31 cellular contexts compared by ENCODE assay signal in the genomic region with DNA sequence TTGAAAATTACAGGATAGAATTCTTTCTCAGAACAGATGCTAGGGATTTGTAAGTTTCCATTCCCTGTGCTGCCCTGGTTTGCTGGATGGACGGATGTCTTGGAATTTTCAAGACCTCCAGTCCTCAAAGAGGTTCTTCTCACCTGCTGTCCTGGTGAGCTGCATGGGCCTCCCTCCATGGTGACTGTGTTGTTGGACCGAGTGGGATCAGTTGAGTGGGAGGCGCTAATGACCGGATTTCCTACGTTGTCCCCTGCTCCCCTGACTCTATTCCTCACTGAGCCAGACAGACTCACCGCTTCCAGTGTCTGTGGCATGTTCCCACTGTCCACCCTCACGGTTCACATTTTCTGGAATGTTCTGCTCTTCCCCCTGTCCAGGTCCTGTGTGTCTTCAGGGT.
"Had no signal": no experiment of that assay in that cellular context is flagged by ENCODE, and none has a peak within 500 bp of the region (broad histone marks: within the 10 kb centered on the region; RNA-seq: fewer than 3 reads in every experiment).

No MANE protein-coding gene starts in this region.

- H3K27ac Mint-ChIP-seq: activated CD4-positive, alpha-beta T cell treated with anti-CD3 and anti-CD28 coated beads, Interleukin-2, amount 10 ng/mL, durations not matched to agents 24 days and 14 days; activated CD8-positive, alpha-beta T cell treated with anti-CD3 and anti-CD28 coated beads for 36 hours; activated naive CD4-positive, alpha-beta T cell treated with anti-CD3 and anti-CD28 coated beads, Interleukin-2, amount 50 U/mL, for 24 hours; activated naive CD8-positive, alpha-beta T cell treated with anti-CD3 and anti-CD28 coated beads, Interleukin-2, amount 10 ng/mL, durations not matched to agents 7 days and 5 days; activated T-helper 2 cell treated with anti-CD3 and anti-CD28 coated beads, Interferon-gamma antibody, Interleukin-2, Interleukin-4, amounts not matched to agents 10 μg/mL and 5 μg/mL and 100 μg/mL, durations not matched to agents 14 hours and 24 hours and 36 hours had no signal

- H2AFZ ChIP-seq: PC-9 had no signal

- H3K4me1 Mint-ChIP-seq: activated CD4-positive, alpha-beta T cell treated with anti-CD3 and anti-CD28 coated beads, Interleukin-2, amount 10 ng/mL, durations not matched to agents 24 days and 14 days; activated naive CD4-positive, alpha-beta T cell treated with anti-CD3 and anti-CD28 coated beads, Interleukin-2, amount 50 U/mL, for 24 hours; activated naive CD8-positive, alpha-beta T cell treated with anti-CD3 and anti-CD28 coated beads, Interleukin-2, amount 10 ng/mL, durations not matched to agents 7 days and 5 days; central memory CD8-positive, alpha-beta T cell had no signal

- H3K9me3 ChIP-seq: ascending aorta had no signal

- H3K36me3 ChIP-seq: ascending aorta, cardiac muscle cell had no signal

- H3K27me3 Mint-ChIP-seq: activated CD4-positive, alpha-beta T cell treated with anti-CD3 and anti-CD28 coated beads, Interleukin-2, amount 10 ng/mL, durations not matched to agents 24 days and 14 days had no signal

- H3K9me3 Mint-ChIP-seq: activated CD4-positive, alpha-beta T cell treated with anti-CD3 and anti-CD28 coated beads, Interleukin-2, amount 10 ng/mL, durations not matched to agents 24 days and 14 days; activated CD8-positive, alpha-beta T cell treated with anti-CD3 and anti-CD28 coated beads for 36 hours; activated naive CD4-positive, alpha-beta T cell treated with anti-CD3 and anti-CD28 coated beads, Interleukin-2, amount 50 U/mL, for 24 hours; activated naive CD8-positive, alpha-beta T cell treated with anti-CD3 and anti-CD28 coated beads, Interleukin-2, amount 10 ng/mL, durations not matched to agents 7 days and 5 days; activated T-helper 2 cell treated with anti-CD3 and anti-CD28 coated beads, Interferon-gamma antibody, Interleukin-2, Interleukin-4, amounts not matched to agents 10 μg/mL and 5 μg/mL and 100 μg/mL, durations not matched to agents 14 hours and 24 hours and 36 hours; central memory CD8-positive, alpha-beta T cell had no signal

- FAIRE-seq: RCC 7860 had no signal

- H3K4me3 ChIP-seq: ascending aorta, cardiac muscle cell, PC-9 had no signal

- H3K4me2 ChIP-seq: PC-9 had no signal

- DNase-seq: activated CD4-positive, alpha-beta T cell treated with anti-CD3 and anti-CD28 coated beads, Interleukin-2, amount 10 ng/mL, durations not matched to agents 24 days and 14 days; activated CD4-positive, alpha-beta T cell treated with anti-CD3 and anti-CD28 coated beads, Interleukin-2, amount 50 U/mL, for 4 hours; activated CD8-positive, alpha-beta T cell treated with anti-CD3 and anti-CD28 coated beads for 36 hours; activated gamma-delta T cell; activated naive CD4-positive, alpha-beta T cell treated with Interleukin-2 at 50 U/mL for 16 hours; activated naive CD8-positive, alpha-beta T cell treated with anti-CD3 and anti-CD28 coated beads, Interleukin-2, amount 10 ng/mL, durations not matched to agents 7 days and 5 days; activated T-cell treated with anti-CD3 and anti-CD28 coated beads, Interleukin-2, amount 50 U/mL, for 1 hour; amygdala; Karpas-422; KBM-7; NCI-H1105; NCI-H1417 treated with DMSO at 0.1 percent for 48 hours; NCI-H187 treated with DMSO at 0.1 percent for 48 hours; NCI-H2081; NCI-H2171 treated with DMSO at 0.1 percent for 48 hours; NCI-H2227 treated with DMSO at 0.1 percent for 48 hours; NCI-H446; NCI-H510A treated with DMSO at 0.1 percent for 48 hours; NCI-H69; PC-9; SW 1271; T-helper 1 cell; T-helper 2 cell; T-helper 9 cell had no signal

- H3K27ac ChIP-seq: ascending aorta, PC-9, RWPE1 had no signal

- H3K36me3 Mint-ChIP-seq: activated naive CD4-positive, alpha-beta T cell treated with anti-CD3 and anti-CD28 coated beads, Interleukin-2, amount 50 U/mL, for 24 hours; activated naive CD8-positive, alpha-beta T cell treated with anti-CD3 and anti-CD28 coated beads, Interleukin-2, amount 10 ng/mL, durations not matched to agents 7 days and 5 days had no signal

- H3K27me3 ChIP-seq: ascending aorta, cardiac muscle cell had no signal

- H3K4me3 Mint-ChIP-seq: activated CD4-positive, alpha-beta T cell treated with anti-CD3 and anti-CD28 coated beads, Interleukin-2, amount 10 ng/mL, durations not matched to agents 24 days and 14 days; activated CD8-positive, alpha-beta T cell treated with anti-CD3 and anti-CD28 coated beads for 36 hours; activated naive CD4-positive, alpha-beta T cell treated with anti-CD3 and anti-CD28 coated beads, Interleukin-2, amount 50 U/mL, for 24 hours; activated naive CD8-positive, alpha-beta T cell treated with anti-CD3 and anti-CD28 coated beads, Interleukin-2, amount 10 ng/mL, durations not matched to agents 7 days and 5 days; central memory CD8-positive, alpha-beta T cell had no signal
